Comparison of ENCODE assay signal across 8 cellular contexts in genomic region chr7:37352974-37353948, GRCh38.
A peak's percentile ranks its signal among the peaks of the same experiment; 100 is the strongest.
DNase-seq lines count a peak whose midpoint lies in the region; ATAC-seq and TF ChIP-seq lines count a peak whose summit lies in the region.

No MANE protein-coding gene starts in this region.

- no peaks in the 10 kb centered on the region for H3K9me2 ChIP-seq in Loucy (replicated peaks; ENCODE audit: low read depth, low read length)

- no peaks in the 10 kb centered on the region for H3K9me3 ChIP-seq in Loucy (ENCODE audit: insufficient read depth, low read depth, low read length)
- no peaks in the 10 kb centered on the region for H3K9me3 ChIP-seq in esophagus muscularis mucosa

- H3F3A ChIP-seq in Loucy (ENCODE audit: low read depth), result peaks cover 17% of the 10 kb centered on the region

- DNase-seq in H7 (peak; percentile 58), esophagus muscularis mucosa (ENCODE audit: extremely low spot score) (no peak), DMS153 treated with DMSO at 0.1 percent for 48 hours (lab: John Stamatoyannopoulos, UW; ENCODE audit: unreplicated experiment) (no peak), NCI-H510A (lab: John Stamatoyannopoulos, UW) (no peak)
- peak; percentile 57 to 62 for DNase-seq in activated CD4-positive, alpha-beta T cell treated with anti-CD3 and anti-CD28 coated beads, Interleukin-2, amount 50 U/mL, for 4 hours
- DNase-seq in stimulated activated CD4-positive, alpha-beta T cell treated with anti-CD3 and anti-CD28 coated beads, Interleukin-2, amount 100 ng/mL, for 24 hours, result peak; percentile 63 to 74

- H4K20me1 ChIP-seq in Loucy (ENCODE audit: insufficient read depth, low read length, poor library complexity, severe bottlenecking), result peaks cover 11% of the 10 kb centered on the region

- peak overlapping the region; percentile 80 for H3K4me2 ChIP-seq in Loucy (ENCODE audit: low read depth, low read length, poor library complexity, severe bottlenecking)

- peak overlapping the region; percentile 72 for H3K9ac ChIP-seq in Loucy (ENCODE audit: low read depth, low read length, poor library complexity, severe bottlenecking)

- H3K4me3 ChIP-seq in H7 (ENCODE audit: insufficient read depth, low read depth, low read length) (no peak overlapping the region), Loucy (ENCODE audit: low read length, poor library complexity, severe bottlenecking) (peak overlapping the region; percentile 81), esophagus muscularis mucosa (peak overlapping the region; percentile 18 to 40 (median 23))

- intact Hi-C loops in esophagus muscularis mucosa (cut with DNase I), result no loop called here

- 83% methylated on average over 32 of the region's 32 CpGs for WGBS in esophagus muscularis mucosa

- TF ChIP-seq CTCF in Loucy (conservative IDR thresholded peaks at IDR 0.05; ENCODE audit: low read length) (peak; percentile 99), esophagus muscularis mucosa (IDR thresholded peaks at IDR 0.05) (peak in 2 of 3 experiments; percentile 19 to 24)

- peak overlapping the region; percentile 59 to 75 (median 70) for H3K27ac ChIP-seq in esophagus muscularis mucosa (replicated peaks in 1 of 4)

- H3K4me1 ChIP-seq in Loucy (ENCODE audit: insufficient read depth, low read length, poor library complexity, severe bottlenecking) (peaks cover 82% of the 10 kb centered on the region), esophagus muscularis mucosa (peaks cover 27 to 54% (median 40%) of the 10 kb centered on the region in 4 donors)

- peak; percentile 56 for ATAC-seq in GM18505 (IDR thresholded peaks at IDR 0.05; ENCODE audit: unreplicated experiment)

- no peaks in the 10 kb centered on the region for H3K36me3 ChIP-seq in H7 (replicated peaks; ENCODE audit: control insufficient read depth, insufficient read depth, low read length)
- no peaks in the 10 kb centered on the region for H3K36me3 ChIP-seq in Loucy (ENCODE audit: insufficient read depth, low read length)
- no peaks in the 10 kb centered on the region for H3K36me3 ChIP-seq in esophagus muscularis mucosa

- no peak for TF ChIP-seq POLR2A in GM18505 (IDR thresholded peaks at IDR 0.05; ENCODE audit: borderline replicate concordance, extremely low read depth, insufficient read depth, insufficient read length)
- no peak for TF ChIP-seq POLR2A in esophagus muscularis mucosa (IDR thresholded peaks at IDR 0.05; ENCODE audit: low read depth)

- H3K27me3 ChIP-seq in H7 (ENCODE audit: control insufficient read depth, insufficient read depth, low read length) (no peaks in the 10 kb centered on the region), Loucy (ENCODE audit: insufficient read depth, low read length, poor library complexity, severe bottlenecking) (no peaks in the 10 kb centered on the region), esophagus muscularis mucosa (no peaks in the 10 kb centered on the region)

- no peak for TF ChIP-seq EP300 in esophagus muscularis mucosa (IDR thresholded peaks at IDR 0.05)

- peaks cover 38% of the 10 kb centered on the region for H3K79me2 ChIP-seq in Loucy (ENCODE audit: insufficient read depth, low read length)

- H2AFZ ChIP-seq in Loucy (ENCODE audit: low read length), result peak overlapping the region; percentile 79

Comparison
In these comparisons a context has a peak if more than half of its experiments do, and no peak if none do; other contexts are left out.
1. DNase-seq: peak in H7 (single experiment), activated CD4-positive, alpha-beta T cell treated with anti-CD3 and anti-CD28 coated beads, Interleukin-2, amount 50 U/mL, for 4 hours (2 of 2) and stimulated activated CD4-positive, alpha-beta T cell treated with anti-CD3 and anti-CD28 coated beads, Interleukin-2, amount 100 ng/mL, for 24 hours (2 of 2); none in esophagus muscularis mucosa (single experiment), DMS153 treated with DMSO at 0.1 percent for 48 hours (single experiment) and NCI-H510A (single experiment).